ENCODE assay signal across 28 cellular contexts in genomic region chr7:13090959-13091358, GRCh38.
"Had no signal": no experiment of that assay in that cellular context is flagged by ENCODE, and none has a peak within 500 bp of the region (broad histone marks: within the 10 kb centered on the region; RNA-seq: fewer than 3 reads in every experiment).

No MANE protein-coding gene starts in this region.

- H3K4me1 ChIP-seq: colonic mucosa, esophagus squamous epithelium, foreskin keratinocyte, gastrocnemius medialis, gastroesophageal sphincter had no signal

- H3K27ac ChIP-seq: colonic mucosa, coronary artery, dorsolateral prefrontal cortex, epithelial cell of prostate, esophagus muscularis mucosa, esophagus squamous epithelium, foreskin keratinocyte, gastrocnemius medialis, gastroesophageal sphincter, heart left ventricle had no signal

- DNase-seq: colonic mucosa; cortex of kidney; dermis blood vessel endothelial cell; dorsolateral prefrontal cortex; effector CD4-positive, alpha-beta T cell; effector CD8-positive, alpha-beta T cell; effector memory CD4-positive, alpha-beta T cell; effector memory CD8-positive, alpha-beta T cell; endodermal cell; erythroblast; esophagus squamous epithelium; foreskin fibroblast; foreskin keratinocyte; foreskin melanocyte; gastrocnemius medialis; glutamatergic neuron; head of caudate nucleus; heart left ventricle had no signal

- H3K4me3 Mint-ChIP-seq: dendritic cell treated with granulocyte-macrophage colony-stimulating factor and Interleukin-4, amounts not matched to agents 40 ng/mL and 50 ng/mL, for 4 days; effector memory CD8-positive, alpha-beta T cell; endodermal cell had no signal

- H3K9me3 ChIP-seq: colonic mucosa, esophagus muscularis mucosa, esophagus squamous epithelium, gastrocnemius medialis, gastroesophageal sphincter, heart left ventricle had no signal

- ATAC-seq: effector memory CD8-positive, alpha-beta T cell; esophagus mucosa; foreskin keratinocyte; gastrocnemius medialis; gastroesophageal sphincter; heart left ventricle had no signal

- H3K27ac Mint-ChIP-seq: dendritic cell treated with granulocyte-macrophage colony-stimulating factor and Interleukin-4, amounts not matched to agents 40 ng/mL and 50 ng/mL, for 4 days; effector memory CD8-positive, alpha-beta T cell; endodermal cell had no signal

- FAIRE-seq: colon, endometrium, endothelial cell of umbilical vein, frontal cortex had no signal

- H3K36me3 ChIP-seq: colonic mucosa, esophagus muscularis mucosa, esophagus squamous epithelium, gastrocnemius medialis, gastroesophageal sphincter, heart left ventricle had no signal

- H3K27me3 ChIP-seq: colonic mucosa, dorsolateral prefrontal cortex, esophagus muscularis mucosa, esophagus squamous epithelium, foreskin keratinocyte, gastrocnemius medialis, gastroesophageal sphincter, heart left ventricle had no signal

- H3K4me3 ChIP-seq: colonic mucosa, coronary artery, dorsolateral prefrontal cortex, esophagus muscularis mucosa, esophagus squamous epithelium, gastrocnemius medialis, gastroesophageal sphincter, heart left ventricle had no signal

- H3K9me3 Mint-ChIP-seq: effector memory CD8-positive, alpha-beta T cell had no signal

- H3K27me3 Mint-ChIP-seq: dendritic cell treated with granulocyte-macrophage colony-stimulating factor and Interleukin-4, amounts not matched to agents 40 ng/mL and 50 ng/mL, for 4 days had no signal
